Comparison of ENCODE assay signal across 8 cellular contexts in the genomic region with DNA sequence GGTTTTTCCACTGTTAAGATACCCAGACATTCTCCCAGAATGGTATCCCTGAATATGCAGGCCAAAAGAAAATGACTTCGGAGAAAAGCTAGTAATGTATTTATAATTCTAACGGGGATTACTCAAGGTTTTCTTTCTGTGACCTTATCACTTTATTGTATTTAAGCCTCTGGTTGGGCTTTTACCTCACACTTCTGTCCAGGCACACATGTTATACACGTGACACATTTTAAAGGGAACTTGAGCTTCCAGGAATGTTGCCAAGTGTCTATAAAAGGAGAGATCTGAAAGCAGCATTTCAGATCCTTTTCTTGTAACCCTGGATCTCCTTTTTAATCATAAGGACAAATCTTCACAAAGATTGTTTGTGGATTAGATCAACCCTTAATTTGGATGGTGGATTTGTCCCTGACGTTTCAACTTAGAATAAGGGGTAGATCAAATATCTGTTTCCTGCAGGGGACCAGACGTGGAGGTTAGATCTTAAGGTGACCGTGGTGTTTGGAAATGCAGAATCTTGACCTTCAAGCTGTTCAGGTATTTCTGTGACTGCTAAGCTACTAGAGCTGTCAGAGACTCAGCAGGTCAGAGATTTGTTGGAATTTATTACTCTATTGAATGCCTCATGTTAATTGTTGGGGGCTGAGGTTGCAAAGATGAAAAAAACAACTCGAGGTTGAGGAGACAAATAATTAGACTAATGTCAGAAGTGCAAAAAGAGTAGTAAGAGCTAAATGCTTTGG. TPM values are rescaled to one million over a fixed set of nuclear protein-coding genes. Genes with fewer than 3 reads are reported as not detected.
DNase-seq lines count a peak whose midpoint lies in the region; ATAC-seq and TF ChIP-seq lines count a peak whose summit lies in the region.

No MANE protein-coding gene starts in this region.

- intact Hi-C loops in ascending aorta (cut with DNase I) (loop anchor here (2.0 to 5.0 kb wide), 6 partner anchors 25 to 397 kb away; a partner anchor contains a TSS), testis (cut with DNase I; ENCODE audit: low total_unique reads) (no loop called here), posterior cingulate gyrus (cut with DNase I) (loop anchor here (2.0 kb wide), 1 partner anchor 221 kb away; a partner anchor contains a TSS)

- no peak for TF ChIP-seq POLR2A in testis (IDR thresholded peaks at IDR 0.05)

- H3K27ac ChIP-seq in ascending aorta: peak overlapping the region; percentile 96 to 97
- peak overlapping the region; percentile 98 for H3K27ac ChIP-seq in testis

- 9 to 16% methylated on average over 7 of the region's 7 CpGs for WGBS in testis, 2 donors

- no peak for TF ChIP-seq CTCF in ascending aorta (IDR thresholded peaks at IDR 0.05)
- TF ChIP-seq CTCF in testis (IDR thresholded peaks at IDR 0.05): no peak

- H3K36me3 ChIP-seq in ascending aorta (no peaks in the 10 kb centered on the region), testis (ENCODE audit: low read depth, missing control alignments) (no peaks in the 10 kb centered on the region)

- peak; percentile 49 for DNase-seq in Daoy (ENCODE audit: low read depth)
- DNase-seq in NAMALWA (ENCODE audit: low spot score): peak; percentile 11
- DNase-seq in ascending aorta (ENCODE audit: low spot score in 2 of 2): no peak
- DNase-seq in left kidney (ENCODE audit: low read depth, low spot score): peak; percentile 55
- DNase-seq in testis: peak; percentile 48
- DNase-seq in GDM1 (lab: John Stamatoyannopoulos, UW): no peak
- DNase-seq in posterior cingulate gyrus: no peak

- peaks cover 11 to 53% of the 10 kb centered on the region in 2 donors for H3K4me1 ChIP-seq in ascending aorta
- H3K4me1 ChIP-seq in testis: peaks cover 37% of the 10 kb centered on the region

- H3K4me3 ChIP-seq in ascending aorta (peak overlapping the region; percentile 89 to 94), testis (peak overlapping the region in 1 of 2 donors; percentile 97)

- no peaks in the 10 kb centered on the region for H3K9me3 ChIP-seq in ascending aorta
- no peaks in the 10 kb centered on the region for H3K9me3 ChIP-seq in testis

- ATAC-seq in HG02571 (IDR thresholded peaks at IDR 0.05; ENCODE audit: unreplicated experiment): no peak

- H3K27me3 ChIP-seq in ascending aorta (no peaks in the 10 kb centered on the region), testis (no peaks in the 10 kb centered on the region)

RNA-seq across cellular contexts. Expression of a gene that starts 1.5 kb away (rescaled TPM):
- 12.7 and 15.6 TPM in 2 replicates for total RNA-seq in Daoy (2014; rRNA removed; shearing (Covaris generic))
- total RNA-seq in ascending aorta (5.0 TPM), testis (10 to 100 TPM; 44.5 to 48.3 TPM)
- 23.4 TPM for polyA plus RNA-seq in testis (ENCODE audit: insufficient read depth, low read depth, low replicate concordance)

RNA-seq across cellular contexts. Expression of a gene that starts 42.0 kb away (rescaled TPM):
- not detected in 2 replicates for total RNA-seq in Daoy (2014; rRNA removed; shearing (Covaris generic))
- total RNA-seq in ascending aorta: not detected
- total RNA-seq in testis: 1 to 10 TPM; 1.7 to 3.2 TPM
- polyA plus RNA-seq in testis (ENCODE audit: insufficient read depth, low read depth, low replicate concordance): 0.84 TPM

Comparison
In these comparisons a context has a peak if more than half of its experiments do, and no peak if none do; other contexts are left out.
1. DNase-seq: peak in Daoy (single experiment), NAMALWA (single experiment), left kidney (single experiment) and testis (single experiment); none in ascending aorta (0 of 2), GDM1 (single experiment) and posterior cingulate gyrus (0 of 10).